9 cellular contexts compared by ENCODE assay signal in genomic region chr1:92980732-92981647, GRCh38. TPM values are rescaled to one million over a fixed set of nuclear protein-coding genes. Genes with fewer than 3 reads are reported as not detected.
DNase-seq lines count a peak whose midpoint lies in the region; ATAC-seq lines count a peak whose summit lies in the region.
"Had no signal": no experiment of that assay in that cellular context is flagged by ENCODE, and none has a peak within 500 bp of the region (broad histone marks: within the 10 kb centered on the region; RNA-seq: fewer than 3 reads in every experiment).

No MANE protein-coding gene starts in this region.

- no peaks in the 10 kb centered on the region for H3K27me3 ChIP-seq in thymus (ENCODE audit: control insufficient read depth, insufficient read depth)

- H3K36me3 ChIP-seq in thymus (ENCODE audit: control insufficient read depth, insufficient read depth), result no peaks in the 10 kb centered on the region

- peaks cover 3% of the 10 kb centered on the region for H3K9me3 ChIP-seq in thymus (ENCODE audit: control insufficient read depth)

- ATAC-seq in HG03442 (IDR thresholded peaks at IDR 0.05; ENCODE audit: unreplicated experiment), result peak; percentile 47
- ATAC-seq in activated naive CD4-positive, alpha-beta T cell treated with anti-CD3 and anti-CD28 coated beads, Interleukin-2, amount 50 U/mL, for 72 hours, result peak; percentile 77 to 83

- H3K27ac ChIP-seq in thymus (ENCODE audit: low read depth), result peak overlapping the region; percentile 75

- peak; percentile 55 for DNase-seq in activated naive CD4-positive, alpha-beta T cell treated with anti-CD3 and anti-CD28 coated beads for 36 hours
- DNase-seq in activated naive CD4-positive, alpha-beta T cell treated with Interleukin-2 at 50 U/mL for 16 hours, result no peak
- DNase-seq in activated naive CD4-positive, alpha-beta T cell treated with anti-CD3 and anti-CD28 coated beads, Interleukin-2, amount 50 U/mL, for 72 hours (ENCODE audit: low spot score in 2 of 2), result no peak
- no peak for DNase-seq in NCI-H1930 (lab: John Stamatoyannopoulos, UW)
- DNase-seq in NCI-H187 (lab: John Stamatoyannopoulos, UW), result no peak
- no peak for DNase-seq in NCI-H1417 treated with DMSO at 0.1 percent for 48 hours (lab: John Stamatoyannopoulos, UW)
- DNase-seq: occipital lobe had no signal

- H3K27me3 Mint-ChIP-seq in activated naive CD4-positive, alpha-beta T cell treated with anti-CD3 and anti-CD28 coated beads for 36 hours (ENCODE audit: low read depth), result no peaks in the 10 kb centered on the region

- peaks cover 60% of the 10 kb centered on the region for H3K4me1 Mint-ChIP-seq in activated naive CD4-positive, alpha-beta T cell treated with anti-CD3 and anti-CD28 coated beads for 36 hours (ENCODE audit: low read depth)

- peaks cover 2% of the 10 kb centered on the region for H3K4me1 ChIP-seq in thymus (ENCODE audit: control insufficient read depth, insufficient read depth, low read length)

- intact Hi-C loops in activated naive CD4-positive, alpha-beta T cell treated with anti-CD3 and anti-CD28 coated beads for 36 hours (cut with micrococcal nuclease), result loop anchor here (1.0 to 10.0 kb wide), 6 partner anchors 8 to 1956 kb away; partner anchors contain the start of genes DR1 and ZNF644

- no peak overlapping the region for H3K4me3 ChIP-seq in thymus (ENCODE audit: low read length)

- no peaks in the 10 kb centered on the region for H3K9me3 Mint-ChIP-seq in activated naive CD4-positive, alpha-beta T cell treated with anti-CD3 and anti-CD28 coated beads for 36 hours
- H3K9me3 Mint-ChIP-seq in activated naive CD4-positive, alpha-beta T cell treated with anti-CD3 and anti-CD28 coated beads, Interleukin-2, amount 50 U/mL, for 72 hours, result peaks cover 3 to 6% of the 10 kb centered on the region in 2 donors

- peaks cover 4% of the 10 kb centered on the region for H3K36me3 Mint-ChIP-seq in activated naive CD4-positive, alpha-beta T cell treated with anti-CD3 and anti-CD28 coated beads for 36 hours (ENCODE audit: low read depth)
- H3K36me3 Mint-ChIP-seq in activated naive CD4-positive, alpha-beta T cell treated with anti-CD3 and anti-CD28 coated beads, Interleukin-2, amount 50 U/mL, for 72 hours, result peaks cover 5 to 22% of the 10 kb centered on the region in 2 donors

- peak overlapping the region; percentile 70 for H3K4me3 Mint-ChIP-seq in activated naive CD4-positive, alpha-beta T cell treated with anti-CD3 and anti-CD28 coated beads for 36 hours

- H3K27ac Mint-ChIP-seq in activated naive CD4-positive, alpha-beta T cell treated with anti-CD3 and anti-CD28 coated beads for 36 hours, result peak overlapping the region; percentile 98
- peak overlapping the region; percentile 88 to 97 for H3K27ac Mint-ChIP-seq in activated naive CD4-positive, alpha-beta T cell treated with anti-CD3 and anti-CD28 coated beads, Interleukin-2, amount 50 U/mL, for 72 hours

- 49% methylated on average over 8 of the region's 8 CpGs for WGBS in thymus

- CTCF ChIA-PET in activated naive CD4-positive, alpha-beta T cell treated with anti-CD3 and anti-CD28 coated beads for 36 hours (lab: Charles Lee), result interaction anchor here (0.7 to 7.4 kb wide), 11 partner anchors 9 to 122 kb away, joined by 3 to 72 read pairs (median 8); no protein-coding TSS in a partner anchor

RNA-seq across cellular contexts. Expression of gene DIPK1A, which starts 19.7 kb away (rescaled TPM):
- total RNA-seq in activated naive CD4-positive, alpha-beta T cell treated with anti-CD3 and anti-CD28 coated beads for 36 hours, result 1 to 10 TPM; 4.5 to 5.0 TPM
- 1 to 10 TPM; 5.8 to 8.0 TPM for total RNA-seq in activated naive CD4-positive, alpha-beta T cell treated with anti-CD3 and anti-CD28 coated beads, Interleukin-2, amount 50 U/mL, for 72 hours
- polyA plus RNA-seq in thymus, result 13.1 TPM
